1 cellular context compared by ENCODE assay signal in genomic region chr20:34874094-34874654, GRCh38.
TF ChIP-seq lines count a peak whose summit lies in the region.

No MANE protein-coding gene starts in this region.

TF ChIP-seq in HepG2, 621 proteins besides CTCF, POLR2A, EP300 and RAD21 (continued from another document and continues in another):
- no peak for TF ChIP-seq AKNA (CRISPR knock-in tag; IDR thresholded peaks at IDR 0.05; ENCODE audit: borderline replicate concordance)
- no peak; the same call in 1 of the 2 replicates for TF ChIP-seq ZFP36L2 (CRISPR knock-in tag; IDR thresholded peaks at IDR 0.05)
- TF ChIP-seq SKIL (CRISPR knock-in tag; IDR thresholded peaks at IDR 0.05; ENCODE audit: borderline replicate concordance) = no peak
- no peak for TF ChIP-seq ZNF451 (CRISPR knock-in tag; IDR thresholded peaks at IDR 0.05)
- no peak for TF ChIP-seq CSRNP2 (CRISPR knock-in tag; conservative IDR thresholded peaks at IDR 0.05; ENCODE audit: low read depth)
- TF ChIP-seq NFRKB (IDR thresholded peaks at IDR 0.05) = no peak
- no peak for TF ChIP-seq SOX6 (IDR thresholded peaks at IDR 0.05)
- TF ChIP-seq SOX6 (CRISPR knock-in tag; IDR thresholded peaks at IDR 0.05) = peak; percentile 51
- peak; percentile 81 for TF ChIP-seq JARID2 (CRISPR knock-in tag; IDR thresholded peaks at IDR 0.05; ENCODE audit: insufficient replicate concordance)
- no peak for TF ChIP-seq CERS6 (CRISPR knock-in tag; IDR thresholded peaks at IDR 0.05)
- no peak for TF ChIP-seq THYN1 (CRISPR knock-in tag; IDR thresholded peaks at IDR 0.05; ENCODE audit: borderline replicate concordance, low read depth)
- no peak for TF ChIP-seq ZNF232 (CRISPR knock-in tag; IDR thresholded peaks at IDR 0.05; ENCODE audit: borderline replicate concordance)
- peak; percentile 29; the same call in 1 of the 2 replicates for TF ChIP-seq ZNF639 (CRISPR knock-in tag; conservative IDR thresholded peaks at IDR 0.05)
- no peak; the same call in 1 of the 2 replicates for TF ChIP-seq ZNF263 (CRISPR knock-in tag; IDR thresholded peaks at IDR 0.05)
- no peak for TF ChIP-seq PBX3 (CRISPR knock-in tag; IDR thresholded peaks at IDR 0.05; ENCODE audit: borderline replicate concordance)
- TF ChIP-seq ZNF335 (CRISPR knock-in tag; IDR thresholded peaks at IDR 0.05) = 0 out of 2 replicates have a peak, but pooled peaks have one; percentile 29
- no peak for TF ChIP-seq ZFY (CRISPR knock-in tag; IDR thresholded peaks at IDR 0.05)
- no peak; the same call in 1 of the 2 replicates for TF ChIP-seq ZNF441 (CRISPR knock-in tag; IDR thresholded peaks at IDR 0.05; ENCODE audit: borderline replicate concordance)
- TF ChIP-seq ZNF33B (CRISPR knock-in tag; IDR thresholded peaks at IDR 0.05) = peak; percentile 98
- TF ChIP-seq NRL (CRISPR knock-in tag; IDR thresholded peaks at IDR 0.05; ENCODE audit: borderline replicate concordance) = no peak
- TF ChIP-seq FLYWCH1 (CRISPR knock-in tag; IDR thresholded peaks at IDR 0.05) = no peak; the same call in 1 of the 2 replicates
- TF ChIP-seq ZNF724P (CRISPR knock-in tag; IDR thresholded peaks at IDR 0.05; ENCODE audit: borderline replicate concordance) = no peak
- peak; percentile 72 for TF ChIP-seq GATAD2A (CRISPR knock-in tag; IDR thresholded peaks at IDR 0.05)
- peak; percentile 71; the same call in 1 of the 2 replicates for TF ChIP-seq HBP1 (CRISPR knock-in tag; IDR thresholded peaks at IDR 0.05; ENCODE audit: low read depth)
- TF ChIP-seq TAF15 (IDR thresholded peaks at IDR 0.05; ENCODE audit: low read depth, low read length, poor library complexity, severe bottlenecking) = no peak
- TF ChIP-seq ZNF18 (CRISPR knock-in tag; IDR thresholded peaks at IDR 0.05; ENCODE audit: insufficient replicate concordance) = no peak
- TF ChIP-seq TRAFD1 (CRISPR knock-in tag; IDR thresholded peaks at IDR 0.05; ENCODE audit: borderline replicate concordance) = no peak
- no peak for TF ChIP-seq ZNF772 (CRISPR knock-in tag; IDR thresholded peaks at IDR 0.05)
- TF ChIP-seq ZNF703 (CRISPR knock-in tag; IDR thresholded peaks at IDR 0.05; ENCODE audit: borderline replicate concordance) = no peak
- no peak for TF ChIP-seq RARA (CRISPR knock-in tag; IDR thresholded peaks at IDR 0.05)
- peak; percentile 76; the same call in 1 of the 2 replicates for TF ChIP-seq MIER3 (CRISPR knock-in tag; IDR thresholded peaks at IDR 0.05; ENCODE audit: borderline replicate concordance)
- peak; percentile 31; the same call in 1 of the 2 replicates for TF ChIP-seq KLF6 (CRISPR knock-in tag; IDR thresholded peaks at IDR 0.05)
- TF ChIP-seq ZNF766 (CRISPR knock-in tag; IDR thresholded peaks at IDR 0.05; ENCODE audit: borderline replicate concordance) = no peak
- no peak for TF ChIP-seq ZNF788 (CRISPR knock-in tag; IDR thresholded peaks at IDR 0.05; ENCODE audit: borderline replicate concordance)
- TF ChIP-seq CREB1 (IDR thresholded peaks at IDR 0.05) = no peak
- TF ChIP-seq CREB1 (CRISPR knock-in tag; IDR thresholded peaks at IDR 0.05) = no peak
- TF ChIP-seq HNRNPK (IDR thresholded peaks at IDR 0.05; ENCODE audit: low read depth, low read length, poor library complexity, severe bottlenecking) = no peak
- TF ChIP-seq STAT6 (CRISPR knock-in tag; IDR thresholded peaks at IDR 0.05; ENCODE audit: borderline replicate concordance) = 0 out of 2 replicates have a peak, but pooled peaks have one; percentile 31
- no peak for TF ChIP-seq ZC3H13 (CRISPR knock-in tag; IDR thresholded peaks at IDR 0.05)
- no peak for TF ChIP-seq ZNF589 (CRISPR knock-in tag; conservative IDR thresholded peaks at IDR 0.05)
